Comparison of ENCODE assay signal across 21 cellular contexts in genomic region chr2:8750221-8750620, GRCh38.
DNase-seq lines count a peak whose midpoint lies in the region; ATAC-seq and TF ChIP-seq lines count a peak whose summit lies in the region.
"Had no signal": no experiment of that assay in that cellular context is flagged by ENCODE, and none has a peak within 500 bp of the region (broad histone marks: within the 10 kb centered on the region; RNA-seq: fewer than 3 reads in every experiment).

No MANE protein-coding gene starts in this region.

- H3K4me3 ChIP-seq in trophoblast cell (ENCODE audit: low read depth, low read length) (no peak overlapping the region), sigmoid colon (no peak overlapping the region), OCI-LY7 (ENCODE audit: low read depth, low read length, poor library complexity, severe bottlenecking) (no peak overlapping the region)

- H3K9me3 ChIP-seq in trophoblast cell (ENCODE audit: insufficient read depth, low read depth, low read length), result no peaks in the 10 kb centered on the region
- no peaks in the 10 kb centered on the region for H3K9me3 ChIP-seq in sigmoid colon
- H3K9me3 ChIP-seq in OCI-LY7 (ENCODE audit: low read length), result no peaks in the 10 kb centered on the region

- H3K9ac ChIP-seq in trophoblast cell (ENCODE audit: low read length), result peak overlapping the region; percentile 38

- no peak overlapping the region for H2BK5ac ChIP-seq in trophoblast cell (ENCODE audit: low read depth, low read length, poor library complexity)

- H3K79me2 ChIP-seq in trophoblast cell (ENCODE audit: control insufficient read depth, insufficient read depth, low read length, poor library complexity), result no peaks in the 10 kb centered on the region
- no peaks in the 10 kb centered on the region for H3K79me2 ChIP-seq in OCI-LY7 (ENCODE audit: insufficient read depth, low read depth, low read length)

- H3K36me3 ChIP-seq in trophoblast cell (ENCODE audit: control insufficient read depth in 1 of 2, insufficient read depth in 2 of 2, low read length in 2 of 2) (peaks cover 2% of the 10 kb centered on the region in 2 experiments), sigmoid colon (peaks cover 0 to 27% (median 5%) of the 10 kb centered on the region in 4 donors), OCI-LY7 (ENCODE audit: insufficient read depth, low read length) (peaks cover 7% of the 10 kb centered on the region; the same call in 1 of the 2 replicates)

- no TSS peak for BruUV-seq in OCI-LY7 (replicated peaks; lab: Mats Ljungman, UMichigan)

- H3K23ac ChIP-seq in trophoblast cell (ENCODE audit: low read length), result no peak overlapping the region

- no peaks in the 10 kb centered on the region for H3K79me1 ChIP-seq in trophoblast cell (ENCODE audit: low read length)

- H3K27ac Mint-ChIP-seq in chondrocyte (ENCODE audit: unreplicated experiment), result peak overlapping the region; percentile 69
- H3K27ac Mint-ChIP-seq in stimulated activated effector memory CD8-positive, alpha-beta T cell treated with anti-CD3 and anti-CD28 coated beads, Interleukin-12 subunit alpha, Interleukin-12 subunit beta, amount 100 ng/mL, for 72 hours, result no peak overlapping the region
- H3K27ac Mint-ChIP-seq: CD4-positive, alpha-beta T cell had no signal

- H3K27me3 ChIP-seq in trophoblast cell (ENCODE audit: insufficient read depth, low read length) (no peaks in the 10 kb centered on the region), sigmoid colon (no peaks in the 10 kb centered on the region)

- H4K20me1 ChIP-seq in OCI-LY7 (ENCODE audit: insufficient read depth, low read length), result no peaks in the 10 kb centered on the region

- no peak for TF ChIP-seq EP300 in sigmoid colon (IDR thresholded peaks at IDR 0.05)

- H3K18ac ChIP-seq in trophoblast cell (ENCODE audit: low read length), result no peak overlapping the region

- H2BK120ac ChIP-seq in trophoblast cell (ENCODE audit: insufficient read depth, low read length, poor library complexity), result no peak overlapping the region

- no peak overlapping the region for H4K91ac ChIP-seq in trophoblast cell (ENCODE audit: low read depth, low read length)

- H3K4ac ChIP-seq in trophoblast cell (ENCODE audit: low read depth, low read length), result no peak overlapping the region

- peaks cover 3% of the 10 kb centered on the region for H3K9me3 Mint-ChIP-seq in chondrocyte (ENCODE audit: low read depth)
- H3K9me3 Mint-ChIP-seq in stimulated activated effector memory CD8-positive, alpha-beta T cell treated with anti-CD3 and anti-CD28 coated beads, Interleukin-12 subunit alpha, Interleukin-12 subunit beta, amount 100 ng/mL, for 72 hours, result no peaks in the 10 kb centered on the region
- H3K9me3 Mint-ChIP-seq: CD4-positive, alpha-beta T cell had no signal

- H3K4me3 Mint-ChIP-seq in chondrocyte (ENCODE audit: unreplicated experiment), result no peak overlapping the region
- no peak overlapping the region for H3K4me3 Mint-ChIP-seq in stimulated activated effector memory CD8-positive, alpha-beta T cell treated with anti-CD3 and anti-CD28 coated beads, Interleukin-12 subunit alpha, Interleukin-12 subunit beta, amount 100 ng/mL, for 72 hours
- H3K4me3 Mint-ChIP-seq: CD4-positive, alpha-beta T cell had no signal

- H3K14ac ChIP-seq in trophoblast cell (ENCODE audit: low read length), result no peak overlapping the region

- H2BK12ac ChIP-seq in trophoblast cell (ENCODE audit: low read length), result no peak overlapping the region

- H4K12ac ChIP-seq in trophoblast cell (ENCODE audit: low read depth, low read length), result no peak overlapping the region

- H3K27ac ChIP-seq in trophoblast cell (ENCODE audit: low read depth, low read length) (no peak overlapping the region), sigmoid colon (no peak overlapping the region), OCI-LY7 (ENCODE audit: low read depth, low read length, poor library complexity, severe bottlenecking) (no peak overlapping the region)

- POLR2A ChIA-PET in OCI-LY7 (lab: Charles Lee), result no interaction called here

- intact Hi-C loops in sigmoid colon (cut with DNase I) (no loop called here), OCI-LY7 (cut with micrococcal nuclease; ENCODE audit: unreplicated experiment) (no loop called here)

- H3K4me1 ChIP-seq in trophoblast cell (ENCODE audit: control insufficient read depth in 1 of 2, insufficient read depth in 2 of 2, low read length in 2 of 2) (no peaks in the 10 kb centered on the region), sigmoid colon (peaks cover 0 to 29% (median 20%) of the 10 kb centered on the region in 4 donors), OCI-LY7 (ENCODE audit: insufficient read depth, low read length, poor library complexity, severe bottlenecking) (no peaks in the 10 kb centered on the region)

- no peak for TF ChIP-seq POLR2A in sigmoid colon (IDR thresholded peaks at IDR 0.05)

- no peaks in the 10 kb centered on the region for H3K9me2 ChIP-seq in OCI-LY7 (ENCODE audit: insufficient read depth, low read length)

- H3K4me1 Mint-ChIP-seq in chondrocyte (ENCODE audit: low read depth), result peaks cover 36% of the 10 kb centered on the region
- no peaks in the 10 kb centered on the region for H3K4me1 Mint-ChIP-seq in stimulated activated effector memory CD8-positive, alpha-beta T cell treated with anti-CD3 and anti-CD28 coated beads, Interleukin-12 subunit alpha, Interleukin-12 subunit beta, amount 100 ng/mL, for 72 hours

- no peaks in the 10 kb centered on the region for H3K27me3 Mint-ChIP-seq in chondrocyte (ENCODE audit: low read depth)
- H3K27me3 Mint-ChIP-seq: CD4-positive, alpha-beta T cell had no signal

- DNase-seq in EH (ENCODE audit: low read depth) (peak; percentile 64), chondrocyte (ENCODE audit: low spot score) (no peak), trophoblast cell (peak in 1 of 2 donors; percentile 6), sigmoid colon (no peak), OCI-LY7 (ENCODE audit: low spot score) (no peak)
- no peak for DNase-seq in stimulated activated effector memory CD8-positive, alpha-beta T cell treated with anti-CD3 and anti-CD28 coated beads, Interleukin-12 subunit alpha, Interleukin-12 subunit beta, amount 100 ng/mL, for 72 hours (ENCODE audit: low spot score in 2 of 2)
- DNase-seq: CD4-positive, alpha-beta T cell; COR-L47; DMS79; GOT3; HCEC 1CT; KG1; NCI-H1092 treated with DMSO at 0.1 percent for 48 hours; NCI-H1436 treated with DMSO at 0.1 percent for 48 hours; NCI-H1930; NCI-H2227 treated with DMSO at 0.1 percent for 48 hours; NCI-H510A treated with DMSO at 0.1 percent for 48 hours; NCI-H748 treated with DMSO at 0.1 percent for 48 hours; SIG-M5 had no signal

- H2AFZ ChIP-seq in trophoblast cell (ENCODE audit: insufficient read depth, low read length, poor library complexity) (no peak overlapping the region), OCI-LY7 (ENCODE audit: low read length) (no peak overlapping the region)

- H2AK5ac ChIP-seq in trophoblast cell (ENCODE audit: low read length), result no peak overlapping the region

- TF ChIP-seq CTCF in chondrocyte (IDR thresholded peaks at IDR 0.05) (no peak), sigmoid colon (IDR thresholded peaks at IDR 0.05) (no peak), OCI-LY7 (conservative IDR thresholded peaks at IDR 0.05; ENCODE audit: low read length) (no peak)

- CTCF ChIA-PET in OCI-LY7 (lab: Charles Lee; ENCODE audit: unreplicated experiment), result no interaction called here

- ATAC-seq in SK-N-SH treated with all-trans-retinoic acid at 6 μM for 48 hours, result no peak; the same call in 2 of the 3 replicates
- no peak for ATAC-seq in HG02981 (IDR thresholded peaks at IDR 0.05; ENCODE audit: unreplicated experiment)
- ATAC-seq in stimulated activated effector memory CD8-positive, alpha-beta T cell treated with anti-CD3 and anti-CD28 coated beads, Interleukin-12 subunit alpha, Interleukin-12 subunit beta, amount 100 ng/mL, for 72 hours, result no peak

- no peak overlapping the region for H4K8ac ChIP-seq in trophoblast cell (ENCODE audit: low read depth, low read length)

- no CpG with 5 or more reads among the region's 7 CpGs for WGBS in trophoblast cell (ENCODE audit: extremely low coverage, insufficient coverage, insufficient read length)
- 96 to 97% methylated on average over 7 of the region's 7 CpGs for WGBS in sigmoid colon, 2 donors

- H3K4me2 ChIP-seq in trophoblast cell (ENCODE audit: low read length) (no peak overlapping the region), OCI-LY7 (ENCODE audit: low read length) (no peak overlapping the region)

- H3K36me3 Mint-ChIP-seq in chondrocyte (ENCODE audit: low read depth), result peaks cover 7% of the 10 kb centered on the region
- H3K36me3 Mint-ChIP-seq in stimulated activated effector memory CD8-positive, alpha-beta T cell treated with anti-CD3 and anti-CD28 coated beads, Interleukin-12 subunit alpha, Interleukin-12 subunit beta, amount 100 ng/mL, for 72 hours, result peaks cover 20% of the 10 kb centered on the region

TF ChIP-seq in SK-N-SH treated with all-trans-retinoic acid at 6 μM for 48 hours, 23 proteins besides CTCF, POLR2A, EP300 and RAD21 (continues in another document):
- 0 out of 2 replicates have a peak, but pooled peaks have one; percentile 23 for TF ChIP-seq ZFP3 (CRISPR knock-in tag; IDR thresholded peaks at IDR 0.05)
- TF ChIP-seq RARB (CRISPR knock-in tag; IDR thresholded peaks at IDR 0.05), result no peak
- TF ChIP-seq POU6F1 (CRISPR knock-in tag; IDR thresholded peaks at IDR 0.05; ENCODE audit: borderline replicate concordance, low read depth), result no peak
